Comparison of ENCODE assay signal across 1 cellular context in genomic region chr14:91510171-91511013, GRCh38.
A peak's percentile ranks its signal among the peaks of the same experiment; 100 is the strongest.
TF ChIP-seq lines count a peak whose summit lies in the region.

TSS of gene PPP4R3A (minus strand) at chr14:91510310. CDS start at chr14:91509647, 663 bp downstream.

TF ChIP-seq in HCT116, 20 proteins besides CTCF, POLR2A, EP300 and RAD21 (continued from another document):
- TF ChIP-seq, protein P1, sequence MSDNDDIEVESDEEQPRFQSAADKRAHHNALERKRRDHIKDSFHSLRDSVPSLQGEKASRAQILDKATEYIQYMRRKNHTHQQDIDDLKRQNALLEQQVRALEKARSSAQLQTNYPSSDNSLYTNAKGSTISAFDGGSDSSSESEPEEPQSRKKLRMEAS (IDR thresholded peaks at IDR 0.05) = peak; percentile 98
- TF ChIP-seq EZH2 (IDR thresholded peaks at IDR 0.05) (no peak), CBX3 (IDR thresholded peaks at IDR 0.05; ENCODE audit: low read depth) (peak; percentile 75), EGR1 (IDR thresholded peaks at IDR 0.05; ENCODE audit: low read depth) (peak; percentile 68), ZFX (IDR thresholded peaks at IDR 0.05) (peak; percentile 96), SRF (IDR thresholded peaks at IDR 0.05; ENCODE audit: low read depth) (peak; percentile 94)
- TF ChIP-seq, protein P2, sequence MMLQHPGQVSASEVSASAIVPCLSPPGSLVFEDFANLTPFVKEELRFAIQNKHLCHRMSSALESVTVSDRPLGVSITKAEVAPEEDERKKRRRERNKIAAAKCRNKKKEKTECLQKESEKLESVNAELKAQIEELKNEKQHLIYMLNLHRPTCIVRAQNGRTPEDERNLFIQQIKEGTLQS (IDR thresholded peaks at IDR 0.05) = no peak
